13 cellular contexts compared by ENCODE assay signal in genomic region chr18:23716516-23716915, GRCh38. TPM values are rescaled to one million over a fixed set of nuclear protein-coding genes. Genes with fewer than 3 reads are reported as not detected.
DNase-seq lines count a peak whose midpoint lies in the region; ATAC-seq and TF ChIP-seq lines count a peak whose summit lies in the region.
"Had no signal": no experiment of that assay in that cellular context is flagged by ENCODE, and none has a peak within 500 bp of the region (broad histone marks: within the 10 kb centered on the region; RNA-seq: fewer than 3 reads in every experiment).

No MANE protein-coding gene starts in this region.

- intact Hi-C loops in natural killer cell (cut with micrococcal nuclease): no loop called here

- CTCF ChIA-PET in BJ (lab: Yijun Ruan, JAX): no interaction called here

- H3K79me1 ChIP-seq in mesendoderm (ENCODE audit: low read length): no peaks in the 10 kb centered on the region

- H3K4me3 ChIP-seq in BJ (ENCODE audit: low read depth, low read length) (no peak overlapping the region), MG63 (no peak overlapping the region), mesendoderm (ENCODE audit: low read length) (no peak overlapping the region)
- H3K4me3 ChIP-seq: PC-9 had no signal

- DNase-seq in BJ (ENCODE audit: low read depth) (peak; percentile 49), MG63 (peak; percentile 46), dermis blood vessel endothelial cell (peak; percentile 58), mesendoderm (peak; percentile 88), epidermal melanocyte (ENCODE audit: insufficient read length, low spot score) (no peak), mucosa of gallbladder (ENCODE audit: low spot score) (no peak), natural killer cell (no peak)
- DNase-seq: activated CD4-positive, alpha-beta T cell treated with anti-CD3 and anti-CD28 coated beads for 4 hours; activated naive CD8-positive, alpha-beta T cell treated with anti-CD3 and anti-CD28 coated beads for 36 hours; CD4-positive, CD25-positive, alpha-beta regulatory T cell; stimulated activated CD4-positive, alpha-beta T cell treated with anti-CD3 and anti-CD28 coated beads, Interleukin-2, amount 100 ng/mL, for 24 hours had no signal

- TF ChIP-seq CTCF in BJ (IDR thresholded peaks at IDR 0.05; ENCODE audit: insufficient read depth, low read depth, low read length) (no peak), natural killer cell (IDR thresholded peaks at IDR 0.05) (no peak)

- H2BK120ac ChIP-seq in mesendoderm (ENCODE audit: low read depth, low read length): no peak overlapping the region

- no CpG with 5 or more reads among the region's 3 CpGs for WGBS in mesendoderm (ENCODE audit: extremely low coverage, insufficient coverage, low lambda C conversion rate)

- ATAC-seq in HG03108 (IDR thresholded peaks at IDR 0.05; ENCODE audit: unreplicated experiment): no peak
- no peak for ATAC-seq in natural killer cell

- H2AK5ac ChIP-seq in mesendoderm (ENCODE audit: low read length): no peak overlapping the region

- no peak overlapping the region for H3K56ac ChIP-seq in mesendoderm (ENCODE audit: low read length)

- H3K18ac ChIP-seq in mesendoderm (ENCODE audit: low read length): no peak overlapping the region

- H3K23ac ChIP-seq in mesendoderm (ENCODE audit: low read length): no peak overlapping the region

- peaks cover 11% of the 10 kb centered on the region for H3K9me3 ChIP-seq in MG63

- peaks cover under 1 to 6% of the 10 kb centered on the region in 2 donors for H3K27me3 Mint-ChIP-seq in natural killer cell (ENCODE audit: low read depth in 2 of 2)
- H3K27me3 Mint-ChIP-seq: activated naive CD8-positive, alpha-beta T cell treated with anti-CD3 and anti-CD28 coated beads for 36 hours had no signal

- H4K8ac ChIP-seq in mesendoderm (ENCODE audit: low read depth, low read length): no peak overlapping the region

- H3K4me1 ChIP-seq in mesendoderm (ENCODE audit: control insufficient read depth, low read depth, low read length): no peaks in the 10 kb centered on the region

- H3K27me3 ChIP-seq in BJ (ENCODE audit: control insufficient read depth, insufficient read depth, low read length) (no peaks in the 10 kb centered on the region), MG63 (no peaks in the 10 kb centered on the region), mesendoderm (ENCODE audit: insufficient read depth, low read length, poor library complexity) (no peaks in the 10 kb centered on the region)

- no peak overlapping the region for H3K4me3 Mint-ChIP-seq in natural killer cell
- H3K4me3 Mint-ChIP-seq: activated naive CD8-positive, alpha-beta T cell treated with anti-CD3 and anti-CD28 coated beads for 36 hours; CD4-positive, CD25-positive, alpha-beta regulatory T cell had no signal

- no peak overlapping the region for H3K4ac ChIP-seq in mesendoderm (ENCODE audit: low read depth, low read length)

- H2BK15ac ChIP-seq in mesendoderm (replicated peaks; ENCODE audit: low read depth): no peak overlapping the region

- H3K79me2 ChIP-seq in mesendoderm (ENCODE audit: control insufficient read depth, insufficient read depth, low read length): no peaks in the 10 kb centered on the region

- H3K27ac Mint-ChIP-seq in natural killer cell: no peak overlapping the region
- H3K27ac Mint-ChIP-seq: activated naive CD8-positive, alpha-beta T cell treated with anti-CD3 and anti-CD28 coated beads for 36 hours; CD4-positive, CD25-positive, alpha-beta regulatory T cell had no signal

- H3K9ac ChIP-seq in mesendoderm (ENCODE audit: low read length): no peak overlapping the region

- no peaks in the 10 kb centered on the region for H3K9me3 Mint-ChIP-seq in natural killer cell
- H3K9me3 Mint-ChIP-seq: activated naive CD8-positive, alpha-beta T cell treated with anti-CD3 and anti-CD28 coated beads for 36 hours had no signal

- H4K5ac ChIP-seq in mesendoderm (ENCODE audit: low read length): no peak overlapping the region

- H3K36me3 ChIP-seq in BJ (ENCODE audit: control insufficient read depth, insufficient read depth, low read length) (no peaks in the 10 kb centered on the region), MG63 (peaks cover 31% of the 10 kb centered on the region), mesendoderm (ENCODE audit: control insufficient read depth, insufficient read depth, low read length) (no peaks in the 10 kb centered on the region)

- POLR2A ChIA-PET in BJ (lab: Charles Lee): no interaction called here

- no peak overlapping the region for H3K27ac ChIP-seq in mesendoderm (ENCODE audit: low read depth, low read length)
- H3K27ac ChIP-seq: PC-9 had no signal

- H2BK5ac ChIP-seq in mesendoderm (ENCODE audit: low read length): no peak overlapping the region

- no peaks in the 10 kb centered on the region for H3K36me3 Mint-ChIP-seq in natural killer cell
- H3K36me3 Mint-ChIP-seq: activated naive CD8-positive, alpha-beta T cell treated with anti-CD3 and anti-CD28 coated beads for 36 hours; CD4-positive, CD25-positive, alpha-beta regulatory T cell had no signal

- H3K4me2 ChIP-seq in mesendoderm (ENCODE audit: low read length): no peak overlapping the region
- H3K4me2 ChIP-seq: PC-9 had no signal

- H3K4me1 Mint-ChIP-seq in natural killer cell: peaks cover 14% of the 10 kb centered on the region in 2 donors

RNA-seq across cellular contexts. Expression of gene LAMA3, which starts 27.3 kb away (rescaled TPM):
- polyA plus RNA-seq in BJ (2011; rRNA removed): 5.6 and 6.6 TPM in 2 replicates
- polyA minus RNA-seq in BJ (2011; rRNA and poly(A)+ RNA removed): 4.5 and 6.5 TPM in 2 replicates
- total RNA-seq in MG63 (2014; rRNA removed; shearing (Covaris generic); ENCODE audit: low replicate concordance): 6.4 and 16.0 TPM in 2 replicates
- total RNA-seq in dermis blood vessel endothelial cell: 14.1 and 15.9 TPM in 2 replicates
- 0.70 TPM for polyA plus RNA-seq in mesendoderm (2013, experiment 1 of 2)
- 0.76 TPM for polyA plus RNA-seq in mesendoderm (2013, experiment 2 of 2)
- total RNA-seq in mucosa of gallbladder: 25.5 TPM
- not detected for total RNA-seq in natural killer cell
- total RNA-seq: CD4-positive, CD25-positive, alpha-beta regulatory T cell had no signal

RNA-seq across cellular contexts. Expression of gene ANKRD29, which starts 53.8 kb away (rescaled TPM):
- 4.3 and 4.7 TPM in 2 replicates for polyA plus RNA-seq in BJ (2011; rRNA removed)
- 1.6 and 3.2 TPM in 2 replicates for polyA minus RNA-seq in BJ (2011; rRNA and poly(A)+ RNA removed)
- total RNA-seq in MG63 (2014; rRNA removed; shearing (Covaris generic); ENCODE audit: low replicate concordance): 10.3 and 12.3 TPM in 2 replicates
- 4.1 and 4.2 TPM in 2 replicates for total RNA-seq in dermis blood vessel endothelial cell
- 1.3 TPM for polyA plus RNA-seq in mesendoderm (2013, experiment 1 of 2)
- polyA plus RNA-seq in mesendoderm (2013, experiment 2 of 2): 1.5 TPM
- 3.1 TPM for total RNA-seq in mucosa of gallbladder
- under 1 TPM in 2 of 3 donors, not detected in 1; 0.35 to 0.45 TPM for total RNA-seq in natural killer cell
- total RNA-seq: activated naive CD8-positive, alpha-beta T cell treated with anti-CD3 and anti-CD28 coated beads for 36 hours; CD4-positive, CD25-positive, alpha-beta regulatory T cell had no signal

Comparison
In these comparisons a context has a peak if more than half of its experiments do, and no peak if none do; other contexts are left out.
1. DNase-seq: peak in BJ (single experiment), MG63 (single experiment), dermis blood vessel endothelial cell (single experiment) and mesendoderm (single experiment); none in epidermal melanocyte (single experiment), mucosa of gallbladder (single experiment) and natural killer cell (single experiment).